Comparison of ENCODE assay signal across 2 cellular contexts in genomic region chr10:120396228-120396627, GRCh38.
TF ChIP-seq lines count a peak whose summit lies in the region.

No MANE protein-coding gene starts in this region.

TF ChIP-seq in HEK293, 187 proteins besides CTCF, POLR2A, EP300 and RAD21:
- TF ChIP-seq ZBTB6 (tag by site-specific recombination; IDR thresholded peaks at IDR 0.05) (no peak), SCRT1 (tag by site-specific recombination; IDR thresholded peaks at IDR 0.05; ENCODE audit: borderline replicate concordance) (peak; percentile 91; the same call in 1 of the 2 replicates), SCRT2 (tag by site-specific recombination; IDR thresholded peaks at IDR 0.05) (peak; percentile 97)

TF ChIP-seq in H1, 55 proteins besides CTCF, POLR2A, EP300 and RAD21:
- TF ChIP-seq RBBP5 (IDR thresholded peaks at IDR 0.05; ENCODE audit: borderline replicate concordance, low read depth, low read length) (no peak), JUND (IDR thresholded peaks at IDR 0.05; ENCODE audit: low read length) (no peak), SIRT6 (IDR thresholded peaks at IDR 0.05; ENCODE audit: low read length) (no peak), MAX (IDR thresholded peaks at IDR 0.05) (no peak), E2F6 (IDR thresholded peaks at IDR 0.05) (no peak), SP1 (IDR thresholded peaks at IDR 0.05; ENCODE audit: low read depth, low read length) (no peak), KDM4A (IDR thresholded peaks at IDR 0.05; ENCODE audit: low read depth, low read length, severe bottlenecking) (no peak), CHD1 (IDR thresholded peaks at IDR 0.05; ENCODE audit: low read depth, low read length) (no peak), HDAC2 (IDR thresholded peaks at IDR 0.05; ENCODE audit: borderline replicate concordance in 1 of 2, low read depth in 2 of 2, low read length in 2 of 2) (no peak), JUN (IDR thresholded peaks at IDR 0.05; ENCODE audit: low read depth, low read length) (no peak), NRF1 (IDR thresholded peaks at IDR 0.05; ENCODE audit: low read depth, low read length) (no peak)
- TF ChIP-seq, protein P1, sequence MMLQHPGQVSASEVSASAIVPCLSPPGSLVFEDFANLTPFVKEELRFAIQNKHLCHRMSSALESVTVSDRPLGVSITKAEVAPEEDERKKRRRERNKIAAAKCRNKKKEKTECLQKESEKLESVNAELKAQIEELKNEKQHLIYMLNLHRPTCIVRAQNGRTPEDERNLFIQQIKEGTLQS (IDR thresholded peaks at IDR 0.05; ENCODE audit: insufficient read depth, low read depth, low read length), result no peak
